In the genomic region with DNA sequence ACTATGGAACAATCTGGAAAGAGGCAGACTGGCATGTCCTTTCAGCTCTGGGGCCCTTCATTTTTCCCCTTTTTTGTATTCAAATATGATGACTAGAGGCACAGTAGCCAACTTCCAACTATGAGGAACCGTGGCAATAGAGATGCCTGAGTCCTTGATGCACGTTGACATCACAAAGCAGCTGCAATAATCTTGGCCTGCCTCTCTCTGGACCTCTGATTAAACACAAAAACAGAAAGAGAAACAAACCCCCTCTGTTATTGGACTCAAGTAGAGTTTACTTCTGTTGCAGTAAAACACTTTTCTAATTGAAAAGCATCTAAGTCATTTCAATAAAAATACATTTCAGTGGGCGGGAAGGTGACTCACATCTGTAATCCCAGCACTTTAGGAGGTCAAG, we compare ENCODE assay signal across 16 cellular contexts.
A peak's percentile ranks its signal among the peaks of the same experiment; 100 is the strongest.
DNase-seq lines count a peak whose midpoint lies in the region; ATAC-seq and TF ChIP-seq lines count a peak whose summit lies in the region.
"Had no signal": no experiment of that assay in that cellular context is flagged by ENCODE, and none has a peak within 500 bp of the region (broad histone marks: within the 10 kb centered on the region; RNA-seq: fewer than 3 reads in every experiment).

No MANE protein-coding gene starts in this region.

- no peak overlapping the region for H3K4me3 ChIP-seq in SJCRH30
- no peak overlapping the region for H3K4me3 ChIP-seq in fibroblast of mammary gland (ENCODE audit: control insufficient read depth, low read depth, low read length)
- no peak overlapping the region for H3K4me3 ChIP-seq in skeletal muscle cell (ENCODE audit: low read depth, low read length)
- H3K4me3 ChIP-seq: HAP-1 had no signal

- no peak for ATAC-seq in GM21447 (IDR thresholded peaks at IDR 0.05; ENCODE audit: unreplicated experiment)
- no peak for ATAC-seq in HG03460 (IDR thresholded peaks at IDR 0.05; ENCODE audit: unreplicated experiment)

- no peak for TF ChIP-seq CTCF in fibroblast of mammary gland (conservative IDR thresholded peaks at IDR 0.05; ENCODE audit: control insufficient read depth, insufficient read depth, low read depth, low read length)

- peak; percentile 59 to 84 for DNase-seq in SJCRH30
- DNase-seq in fibroblast of mammary gland (ENCODE audit: low read depth): peak; percentile 22
- DNase-seq in skeletal muscle cell (ENCODE audit: low read depth): peak; percentile 4
- DNase-seq in NCI-H345 treated with DMSO at 0.1 percent for 48 hours (lab: John Stamatoyannopoulos, UW; ENCODE audit: unreplicated experiment): no peak
- DNase-seq: C1 segment of cervical spinal cord; Calu3; CD4-positive, alpha-beta memory T cell; COR-L47; DMS53; DMS79 treated with DMSO at 0.1 percent for 48 hours; GF-D8; GOT3; HFFc6 had no signal

- peaks cover 5% of the 10 kb centered on the region for H3K4me1 ChIP-seq in SJCRH30
- H3K4me1 ChIP-seq: HAP-1 had no signal

- no peaks in the 10 kb centered on the region for H3K36me3 ChIP-seq in SJCRH30
- H3K36me3 ChIP-seq: HAP-1 had no signal

- no peaks in the 10 kb centered on the region for H3K27me3 ChIP-seq in SJCRH30

- no peak overlapping the region for H3K27ac ChIP-seq in SJCRH30

- H3K9me3 ChIP-seq in SJCRH30 (replicated peaks): no peaks in the 10 kb centered on the region
- H3K9me3 ChIP-seq: HAP-1 had no signal
